9 cellular contexts compared by ENCODE assay signal in the genomic region with DNA sequence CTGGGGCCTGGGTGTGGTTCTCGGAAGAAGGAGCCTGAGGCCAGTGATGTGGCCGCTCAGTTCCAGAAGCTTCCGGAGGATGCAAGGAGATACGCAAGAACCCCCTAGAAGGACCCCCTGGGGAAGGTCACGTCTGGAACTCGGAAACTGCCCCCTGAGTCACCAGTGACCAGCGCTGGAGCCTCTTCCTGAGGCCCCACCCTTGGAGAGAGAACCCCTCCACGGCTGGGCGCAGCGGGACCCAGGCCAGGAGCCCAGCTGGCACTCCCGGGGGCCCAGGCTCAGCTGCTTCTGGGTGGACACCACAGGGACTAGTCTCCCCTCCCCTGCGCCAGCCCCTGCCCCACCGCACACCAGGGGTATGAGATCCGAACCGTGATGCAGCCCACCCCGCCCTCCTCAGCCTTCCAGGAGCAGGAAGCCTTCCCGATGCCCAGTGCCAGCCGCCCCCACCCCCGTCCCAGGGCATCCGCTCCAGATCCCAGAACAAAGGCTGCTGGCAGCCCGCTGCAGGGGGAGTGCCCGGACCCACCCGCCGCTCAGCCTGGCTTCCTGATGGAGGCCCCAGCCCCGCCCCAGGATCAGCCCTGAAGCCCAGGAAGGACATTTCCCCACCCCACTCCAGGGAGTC. TPM values are rescaled to one million over a fixed set of nuclear protein-coding genes. Genes with fewer than 3 reads are reported as not detected.
DNase-seq lines count a peak whose midpoint lies in the region; ATAC-seq and TF ChIP-seq lines count a peak whose summit lies in the region.
"Had no signal": no experiment of that assay in that cellular context is flagged by ENCODE, and none has a peak within 500 bp of the region (broad histone marks: within the 10 kb centered on the region; RNA-seq: fewer than 3 reads in every experiment).

No MANE protein-coding gene starts in this region.

- peak overlapping the region; percentile 79 to 92 for H3K27ac ChIP-seq in breast epithelium
- peak overlapping the region; percentile 82 for H3K27ac ChIP-seq in suprapubic skin

- DNase-seq in HT1080 (ENCODE audit: low read depth) = peak; percentile 94
- DNase-seq in breast epithelium (ENCODE audit: low spot score in 2 of 2) = no peak
- peak; percentile 55 for DNase-seq in islet precursor cell
- peak in 1 of 2 donors; percentile 69 for DNase-seq in suprapubic skin (ENCODE audit: low spot score in 2 of 2)
- DNase-seq in DMS53 treated with DMSO at 0.1 percent for 48 hours (lab: John Stamatoyannopoulos, UW; ENCODE audit: unreplicated experiment) = no peak
- DNase-seq in effector CD8-positive, alpha-beta T cell (lab: John Stamatoyannopoulos, UW) = no peak
- DNase-seq: stimulated activated naive B cell treated with anti-CD40 and anti-IgM and Interleukin-4, amounts not matched to agents 10 μg/mL and 1 μg/mL and 100 μg/mL, for 72 hours had no signal

- H3K4me3 ChIP-seq in breast epithelium (peak overlapping the region in 1 of 3 donors; percentile 46), suprapubic skin (no peak overlapping the region)

- WGBS in suprapubic skin = 58% methylated on average over 4 of the region's 25 CpGs

- no peak for ATAC-seq in HG03159 (IDR thresholded peaks at IDR 0.05; ENCODE audit: unreplicated experiment)
- no peak for ATAC-seq in HG03196 (IDR thresholded peaks at IDR 0.05; ENCODE audit: unreplicated experiment)
- ATAC-seq: stimulated activated naive B cell treated with anti-CD40 and anti-IgM and Interleukin-4, amounts not matched to agents 10 μg/mL and 1 μg/mL and 100 μg/mL, for 72 hours had no signal

- H3K9me3 ChIP-seq in breast epithelium = no peaks in the 10 kb centered on the region
- H3K9me3 ChIP-seq in suprapubic skin = no peaks in the 10 kb centered on the region

- intact Hi-C loops in breast epithelium (cut with DNase I; ENCODE audit: low total_unique reads) = no loop called here

- no peak for TF ChIP-seq CTCF in breast epithelium (IDR thresholded peaks at IDR 0.05)
- no peak for TF ChIP-seq CTCF in suprapubic skin (IDR thresholded peaks at IDR 0.05)

- H3K36me3 ChIP-seq in breast epithelium = no peaks in the 10 kb centered on the region
- no peaks in the 10 kb centered on the region for H3K36me3 ChIP-seq in suprapubic skin

- TF ChIP-seq POLR2A in breast epithelium (IDR thresholded peaks at IDR 0.05) (no peak), suprapubic skin (IDR thresholded peaks at IDR 0.05) (no peak)

- TF ChIP-seq EP300 in suprapubic skin (IDR thresholded peaks at IDR 0.05) = no peak

- H3K27me3 ChIP-seq in breast epithelium = no peaks in the 10 kb centered on the region
- no peaks in the 10 kb centered on the region for H3K27me3 ChIP-seq in suprapubic skin

- H3K4me1 ChIP-seq in breast epithelium = peaks cover 39 to 61% of the 10 kb centered on the region in 2 donors
- peaks cover 95% of the 10 kb centered on the region for H3K4me1 ChIP-seq in suprapubic skin

RNA-seq across cellular contexts. Expression of a gene that starts 7.5 kb away (rescaled TPM):
- total RNA-seq in HT1080 (2014; rRNA removed; shearing (Covaris generic)) = 12.1 and 20.1 TPM in 2 replicates
- 13.4 and 16.2 TPM in 2 replicates for polyA plus RNA-seq in HT1080 (2015; cell fraction: cytosol; rRNA removed)
- 181 and 184 TPM in 2 replicates for polyA plus RNA-seq in HT1080 (2015; cell fraction: nucleus; rRNA removed)
- total RNA-seq in breast epithelium = 100 to 1,000 TPM in 1 of 3 donors, 10 to 100 TPM in 2; 16.6 to 114 (median 53.3) TPM
- 100 to 1,000 TPM; 200 to 623 (median 316) TPM for total RNA-seq in suprapubic skin

RNA-seq across cellular contexts. Expression of a gene that starts 27.3 kb away (rescaled TPM):
- total RNA-seq in HT1080 (2014; rRNA removed; shearing (Covaris generic)) = 2,418 and 4,004 TPM in 2 replicates
- polyA plus RNA-seq in HT1080 (2015; cell fraction: cytosol; rRNA removed) = 4,730 and 10,179 TPM in 2 replicates
- 1,191 and 1,926 TPM in 2 replicates for polyA plus RNA-seq in HT1080 (2015; cell fraction: nucleus; rRNA removed)
- total RNA-seq in breast epithelium (1,000 to 10,000 TPM; 1,723 to 3,116 (median 2,974) TPM), suprapubic skin (1,000 to 10,000 TPM; 1,604 to 3,217 (median 2,363) TPM)

RNA-seq across cellular contexts. Expression of a gene that starts 47.5 kb away (rescaled TPM):
- total RNA-seq in HT1080 (2014; rRNA removed; shearing (Covaris generic)) = 2.9 and 3.3 TPM in 2 replicates
- 3.4 and 3.5 TPM in 2 replicates for polyA plus RNA-seq in HT1080 (2015; cell fraction: cytosol; rRNA removed)
- 1.3 and 1.7 TPM in 2 replicates for polyA plus RNA-seq in HT1080 (2015; cell fraction: nucleus; rRNA removed)
- total RNA-seq in breast epithelium = 1 to 10 TPM; 1.8 to 3.2 (median 2.9) TPM
- 1 to 10 TPM; 3.8 to 7.2 (median 4.5) TPM for total RNA-seq in suprapubic skin

RNA-seq across cellular contexts. Expression of a gene that starts 56.8 kb away (rescaled TPM):
- 450 and 452 TPM in 2 replicates for total RNA-seq in HT1080 (2014; rRNA removed; shearing (Covaris generic))
- 177 and 219 TPM in 2 replicates for polyA plus RNA-seq in HT1080 (2015; cell fraction: cytosol; rRNA removed)
- 160 and 162 TPM in 2 replicates for polyA plus RNA-seq in HT1080 (2015; cell fraction: nucleus; rRNA removed)
- 100 to 1,000 TPM in 2 of 3 donors, 10 to 100 TPM in 1; 80.2 to 131 (median 105) TPM for total RNA-seq in breast epithelium
- 100 to 1,000 TPM in 3 of 4 donors, 10 to 100 TPM in 1; 84.7 to 155 (median 146) TPM for total RNA-seq in suprapubic skin

Comparison
In these comparisons a context has a peak if more than half of its experiments do, and no peak if none do; other contexts are left out.
1. DNase-seq: peak in HT1080 (single experiment) and islet precursor cell (single experiment); none in breast epithelium (0 of 2), DMS53 treated with DMSO at 0.1 percent for 48 hours (single experiment) and effector CD8-positive, alpha-beta T cell (single experiment).